In the genomic region with DNA sequence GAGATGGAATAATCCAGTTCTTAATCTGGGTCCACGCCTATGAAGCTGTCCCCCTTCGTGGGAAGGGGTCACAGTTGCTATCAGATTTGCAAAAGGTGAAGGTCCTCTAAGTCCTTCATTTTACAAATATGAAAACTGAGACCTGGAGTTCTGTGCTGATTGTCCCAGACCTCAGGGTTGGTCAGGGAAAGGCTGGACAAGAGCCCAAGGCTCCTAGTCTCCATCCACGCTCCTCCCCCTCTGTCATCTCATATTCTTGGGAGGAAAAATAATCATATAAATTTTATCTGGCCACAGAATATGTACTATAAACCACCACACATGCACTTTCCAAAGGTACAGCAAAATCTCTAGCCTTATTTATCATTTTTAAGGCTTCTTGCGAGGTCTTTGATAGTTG, we compare ENCODE assay signal across 2 cellular contexts.
TF ChIP-seq lines count a peak whose summit lies in the region.

No MANE protein-coding gene starts in this region.

TF ChIP-seq in GM12878, 131 proteins besides CTCF, POLR2A, EP300 and RAD21:
- TF ChIP-seq, protein P1, sequence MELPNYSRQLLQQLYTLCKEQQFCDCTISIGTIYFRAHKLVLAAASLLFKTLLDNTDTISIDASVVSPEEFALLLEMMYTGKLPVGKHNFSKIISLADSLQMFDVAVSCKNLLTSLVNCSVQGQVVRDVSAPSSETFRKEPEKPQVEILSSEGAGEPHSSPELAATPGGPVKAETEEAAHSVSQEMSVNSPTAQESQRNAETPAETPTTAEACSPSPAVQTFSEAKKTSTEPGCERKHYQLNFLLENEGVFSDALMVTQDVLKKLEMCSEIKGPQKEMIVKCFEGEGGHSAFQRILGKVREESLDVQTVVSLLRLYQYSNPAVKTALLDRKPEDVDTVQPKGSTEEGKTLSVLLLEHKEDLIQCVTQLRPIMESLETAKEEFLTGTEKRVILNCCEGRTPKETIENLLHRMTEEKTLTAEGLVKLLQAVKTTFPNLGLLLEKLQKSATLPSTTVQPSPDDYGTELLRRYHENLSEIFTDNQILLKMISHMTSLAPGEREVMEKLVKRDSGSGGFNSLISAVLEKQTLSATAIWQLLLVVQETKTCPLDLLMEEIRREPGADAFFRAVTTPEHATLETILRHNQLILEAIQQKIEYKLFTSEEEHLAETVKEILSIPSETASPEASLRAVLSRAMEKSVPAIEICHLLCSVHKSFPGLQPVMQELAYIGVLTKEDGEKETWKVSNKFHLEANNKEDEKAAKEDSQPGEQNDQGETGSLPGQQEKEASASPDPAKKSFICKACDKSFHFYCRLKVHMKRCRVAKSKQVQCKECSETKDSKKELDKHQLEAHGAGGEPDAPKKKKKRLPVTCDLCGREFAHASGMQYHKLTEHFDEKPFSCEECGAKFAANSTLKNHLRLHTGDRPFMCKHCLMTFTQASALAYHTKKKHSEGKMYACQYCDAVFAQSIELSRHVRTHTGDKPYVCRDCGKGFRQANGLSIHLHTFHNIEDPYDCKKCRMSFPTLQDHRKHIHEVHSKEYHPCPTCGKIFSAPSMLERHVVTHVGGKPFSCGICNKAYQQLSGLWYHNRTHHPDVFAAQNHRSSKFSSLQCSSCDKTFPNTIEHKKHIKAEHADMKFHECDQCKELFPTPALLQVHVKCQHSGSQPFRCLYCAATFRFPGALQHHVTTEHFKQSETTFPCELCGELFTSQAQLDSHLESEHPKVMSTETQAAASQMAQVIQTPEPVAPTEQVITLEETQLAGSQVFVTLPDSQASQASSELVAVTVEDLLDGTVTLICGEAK (IDR thresholded peaks at IDR 0.05; ENCODE audit: borderline replicate concordance), result no peak
- TF ChIP-seq GABPA (IDR thresholded peaks at IDR 0.05; ENCODE audit: low read depth), result no peak

TF ChIP-seq in SK-N-SH treated with all-trans-retinoic acid at 6 μM for 48 hours, 23 proteins besides CTCF, POLR2A, EP300 and RAD21:
- no peak for TF ChIP-seq ARNTL (CRISPR knock-in tag; IDR thresholded peaks at IDR 0.05; ENCODE audit: borderline replicate concordance, low read depth)
- TF ChIP-seq ESRRG (CRISPR knock-in tag; IDR thresholded peaks at IDR 0.05), result no peak
- no peak for TF ChIP-seq ZFP30 (CRISPR knock-in tag; IDR thresholded peaks at IDR 0.05)
- no peak for TF ChIP-seq GLIS3 (CRISPR knock-in tag; IDR thresholded peaks at IDR 0.05)
- no peak for TF ChIP-seq ZNF565 (CRISPR knock-in tag; conservative IDR thresholded peaks at IDR 0.05; ENCODE audit: low read depth)
- no peak for TF ChIP-seq RARB (CRISPR knock-in tag; IDR thresholded peaks at IDR 0.05)
- TF ChIP-seq ZC3H10 (CRISPR knock-in tag; IDR thresholded peaks at IDR 0.05), result no peak
- TF ChIP-seq, protein P2, sequence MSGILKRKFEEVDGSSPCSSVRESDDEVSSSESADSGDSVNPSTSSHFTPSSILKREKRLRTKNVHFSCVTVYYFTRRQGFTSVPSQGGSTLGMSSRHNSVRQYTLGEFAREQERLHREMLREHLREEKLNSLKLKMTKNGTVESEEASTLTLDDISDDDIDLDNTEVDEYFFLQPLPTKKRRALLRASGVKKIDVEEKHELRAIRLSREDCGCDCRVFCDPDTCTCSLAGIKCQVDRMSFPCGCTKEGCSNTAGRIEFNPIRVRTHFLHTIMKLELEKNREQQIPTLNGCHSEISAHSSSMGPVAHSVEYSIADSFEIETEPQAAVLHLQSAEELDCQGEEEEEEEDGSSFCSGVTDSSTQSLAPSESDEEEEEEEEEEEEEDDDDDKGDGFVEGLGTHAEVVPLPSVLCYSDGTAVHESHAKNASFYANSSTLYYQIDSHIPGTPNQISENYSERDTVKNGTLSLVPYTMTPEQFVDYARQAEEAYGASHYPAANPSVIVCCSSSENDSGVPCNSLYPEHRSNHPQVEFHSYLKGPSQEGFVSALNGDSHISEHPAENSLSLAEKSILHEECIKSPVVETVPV (CRISPR knock-in tag; IDR thresholded peaks at IDR 0.05), result no peak
- no peak for TF ChIP-seq CSDC2 (CRISPR knock-in tag; IDR thresholded peaks at IDR 0.05)
- TF ChIP-seq, protein P3, sequence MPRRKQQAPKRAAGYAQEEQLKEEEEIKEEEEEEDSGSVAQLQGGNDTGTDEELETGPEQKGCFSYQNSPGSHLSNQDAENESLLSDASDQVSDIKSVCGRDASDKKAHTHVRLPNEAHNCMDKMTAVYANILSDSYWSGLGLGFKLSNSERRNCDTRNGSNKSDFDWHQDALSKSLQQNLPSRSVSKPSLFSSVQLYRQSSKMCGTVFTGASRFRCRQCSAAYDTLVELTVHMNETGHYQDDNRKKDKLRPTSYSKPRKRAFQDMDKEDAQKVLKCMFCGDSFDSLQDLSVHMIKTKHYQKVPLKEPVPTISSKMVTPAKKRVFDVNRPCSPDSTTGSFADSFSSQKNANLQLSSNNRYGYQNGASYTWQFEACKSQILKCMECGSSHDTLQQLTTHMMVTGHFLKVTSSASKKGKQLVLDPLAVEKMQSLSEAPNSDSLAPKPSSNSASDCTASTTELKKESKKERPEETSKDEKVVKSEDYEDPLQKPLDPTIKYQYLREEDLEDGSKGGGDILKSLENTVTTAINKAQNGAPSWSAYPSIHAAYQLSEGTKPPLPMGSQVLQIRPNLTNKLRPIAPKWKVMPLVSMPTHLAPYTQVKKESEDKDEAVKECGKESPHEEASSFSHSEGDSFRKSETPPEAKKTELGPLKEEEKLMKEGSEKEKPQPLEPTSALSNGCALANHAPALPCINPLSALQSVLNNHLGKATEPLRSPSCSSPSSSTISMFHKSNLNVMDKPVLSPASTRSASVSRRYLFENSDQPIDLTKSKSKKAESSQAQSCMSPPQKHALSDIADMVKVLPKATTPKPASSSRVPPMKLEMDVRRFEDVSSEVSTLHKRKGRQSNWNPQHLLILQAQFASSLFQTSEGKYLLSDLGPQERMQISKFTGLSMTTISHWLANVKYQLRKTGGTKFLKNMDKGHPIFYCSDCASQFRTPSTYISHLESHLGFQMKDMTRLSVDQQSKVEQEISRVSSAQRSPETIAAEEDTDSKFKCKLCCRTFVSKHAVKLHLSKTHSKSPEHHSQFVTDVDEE (CRISPR knock-in tag; IDR thresholded peaks at IDR 0.05), result no peak
- no peak for TF ChIP-seq PPARA (CRISPR knock-in tag; IDR thresholded peaks at IDR 0.05; ENCODE audit: borderline replicate concordance)
- no peak for TF ChIP-seq TCF4 (CRISPR knock-in tag; IDR thresholded peaks at IDR 0.05; ENCODE audit: borderline replicate concordance)
- TF ChIP-seq ZFP3 (CRISPR knock-in tag; IDR thresholded peaks at IDR 0.05), result no peak
- no peak for TF ChIP-seq ZNF8 (CRISPR knock-in tag; IDR thresholded peaks at IDR 0.05)
- no peak for TF ChIP-seq BACH2 (CRISPR knock-in tag; IDR thresholded peaks at IDR 0.05; ENCODE audit: borderline replicate concordance)
- TF ChIP-seq ZNF70 (CRISPR knock-in tag; IDR thresholded peaks at IDR 0.05), result no peak
- TF ChIP-seq, protein P4, sequence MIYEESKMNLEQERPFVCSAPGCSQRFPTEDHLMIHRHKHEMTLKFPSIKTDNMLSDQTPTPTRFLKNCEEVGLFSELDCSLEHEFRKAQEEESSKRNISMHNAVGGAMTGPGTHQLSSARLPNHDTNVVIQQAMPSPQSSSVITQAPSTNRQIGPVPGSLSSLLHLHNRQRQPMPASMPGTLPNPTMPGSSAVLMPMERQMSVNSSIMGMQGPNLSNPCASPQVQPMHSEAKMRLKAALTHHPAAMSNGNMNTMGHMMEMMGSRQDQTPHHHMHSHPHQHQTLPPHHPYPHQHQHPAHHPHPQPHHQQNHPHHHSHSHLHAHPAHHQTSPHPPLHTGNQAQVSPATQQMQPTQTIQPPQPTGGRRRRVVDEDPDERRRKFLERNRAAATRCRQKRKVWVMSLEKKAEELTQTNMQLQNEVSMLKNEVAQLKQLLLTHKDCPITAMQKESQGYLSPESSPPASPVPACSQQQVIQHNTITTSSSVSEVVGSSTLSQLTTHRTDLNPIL (CRISPR knock-in tag; IDR thresholded peaks at IDR 0.05; ENCODE audit: low read depth), result no peak
- TF ChIP-seq, protein P5, sequence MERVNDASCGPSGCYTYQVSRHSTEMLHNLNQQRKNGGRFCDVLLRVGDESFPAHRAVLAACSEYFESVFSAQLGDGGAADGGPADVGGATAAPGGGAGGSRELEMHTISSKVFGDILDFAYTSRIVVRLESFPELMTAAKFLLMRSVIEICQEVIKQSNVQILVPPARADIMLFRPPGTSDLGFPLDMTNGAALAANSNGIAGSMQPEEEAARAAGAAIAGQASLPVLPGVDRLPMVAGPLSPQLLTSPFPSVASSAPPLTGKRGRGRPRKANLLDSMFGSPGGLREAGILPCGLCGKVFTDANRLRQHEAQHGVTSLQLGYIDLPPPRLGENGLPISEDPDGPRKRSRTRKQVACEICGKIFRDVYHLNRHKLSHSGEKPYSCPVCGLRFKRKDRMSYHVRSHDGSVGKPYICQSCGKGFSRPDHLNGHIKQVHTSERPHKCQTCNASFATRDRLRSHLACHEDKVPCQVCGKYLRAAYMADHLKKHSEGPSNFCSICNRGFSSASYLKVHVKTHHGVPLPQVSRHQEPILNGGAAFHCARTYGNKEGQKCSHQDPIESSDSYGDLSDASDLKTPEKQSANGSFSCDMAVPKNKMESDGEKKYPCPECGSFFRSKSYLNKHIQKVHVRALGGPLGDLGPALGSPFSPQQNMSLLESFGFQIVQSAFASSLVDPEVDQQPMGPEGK (CRISPR knock-in tag; IDR thresholded peaks at IDR 0.05; ENCODE audit: borderline replicate concordance), result no peak
- TF ChIP-seq ISL1 (CRISPR knock-in tag; IDR thresholded peaks at IDR 0.05), result no peak
